Comparison of ENCODE assay signal across 9 cellular contexts in genomic region chrX:39869846-39870601, GRCh38.
DNase-seq lines count a peak whose midpoint lies in the region; ATAC-seq, FAIRE-seq and TF ChIP-seq lines count a peak whose summit lies in the region.
"Had no signal": no experiment of that assay in that cellular context is flagged by ENCODE, and none has a peak within 500 bp of the region (broad histone marks: within the 10 kb centered on the region; RNA-seq: fewer than 3 reads in every experiment).

No MANE protein-coding gene starts in this region.

- intact Hi-C loops in HCT116 (cut with micrococcal nuclease) (no loop called here), GM12878 (cut with micrococcal nuclease; ENCODE audit: unreplicated experiment) (no loop called here), left colon (cut with DNase I, micrococcal nuclease) (no loop called here)

- in situ Hi-C loops in GM12878 (cut with MboI) (no loop called here), G401 (cut with HindIII; ENCODE audit: low sequenced_read_pairs) (no loop called here)

- H3K27ac ChIP-seq in HCT116 (ENCODE audit: low read depth, low read length) (no peak overlapping the region), GM12878 (ENCODE audit: control insufficient read depth, insufficient read depth) (no peak overlapping the region)

- H3K36me3 Mint-ChIP-seq in endothelial cell (ENCODE audit: low read depth, unreplicated experiment), result no peaks in the 10 kb centered on the region

- POLR2A ChIA-PET in HCT116 (lab: Charles Lee) (no interaction called here), GM12878 (lab: Charles Lee) (no interaction called here)

- DNase-seq in HCT116 (ENCODE audit: low read depth, low spot score), result no peak
- DNase-seq in UCSD-AML1 (lab: John Stamatoyannopoulos, UW; ENCODE audit: unreplicated experiment), result peak; percentile 35
- no peak for DNase-seq in GM12878 (ENCODE audit: low read depth, low spot score)
- peak; percentile 42 to 63 for DNase-seq in stimulated activated CD4-positive, alpha-beta T cell treated with anti-CD3 and anti-CD28 coated beads, Interleukin-4, amount 100 ng/mL, for 48 hours (ENCODE audit: low read depth in 2 of 2)
- no peak for DNase-seq in RKO (ENCODE audit: low spot score)
- no peak for DNase-seq in G401 (ENCODE audit: low spot score)
- no peak for DNase-seq in endothelial cell (ENCODE audit: low spot score)
- DNase-seq in left colon, result no peak
- DNase-seq: NCI-H526 treated with DMSO at 0.1 percent for 48 hours had no signal

- H3K79me2 ChIP-seq in HCT116 (ENCODE audit: insufficient read depth, low read length) (no peaks in the 10 kb centered on the region), GM12878 (ENCODE audit: control insufficient read depth, insufficient read depth, low read length) (no peaks in the 10 kb centered on the region)

- no peak for TF ChIP-seq POLR2A in HCT116 (IDR thresholded peaks at IDR 0.05; ENCODE audit: borderline replicate concordance, extremely low read depth, insufficient read depth, insufficient read length)
- no peak for TF ChIP-seq POLR2A in GM12878 (IDR thresholded peaks at IDR 0.05; ENCODE audit: low read depth, low read length)

- ATAC-seq in HCT116 (peak; percentile 62), GM12878 (peak; percentile 48), left colon (no peak)

- H3K9ac ChIP-seq in HCT116 (ENCODE audit: low read length) (no peak overlapping the region), GM12878 (ENCODE audit: control insufficient read depth, insufficient read depth, low read length) (no peak overlapping the region)

- H3K9me2 ChIP-seq in HCT116 (ENCODE audit: insufficient read depth), result no peaks in the 10 kb centered on the region

- H3K4me3 ChIP-seq in HCT116 (replicated peaks in 1 of 2; ENCODE audit: low read depth in 1 of 2, low read length in 2 of 2) (no peak overlapping the region), GM12878 (no peak overlapping the region)

- no peak overlapping the region for H3K27ac Mint-ChIP-seq in endothelial cell (ENCODE audit: unreplicated experiment)

- H3K9me3 ChIP-seq in HCT116 (ENCODE audit: control insufficient read depth in 1 of 2, insufficient read depth in 1 of 2, low read depth in 1 of 2, low read length in 2 of 2) (no peaks in the 10 kb centered on the region), GM12878 (replicated peaks; ENCODE audit: control insufficient read depth, insufficient read depth, low read length) (no peaks in the 10 kb centered on the region; the same call in 2 of the 3 replicates)

- FAIRE-seq in GM12878 (lab: Jason Lieb, UNC), result no peak

- H3K9me3 Mint-ChIP-seq in endothelial cell (ENCODE audit: unreplicated experiment), result no peaks in the 10 kb centered on the region

- no peaks in the 10 kb centered on the region for H4K20me1 ChIP-seq in HCT116 (ENCODE audit: insufficient read depth)
- no peaks in the 10 kb centered on the region for H4K20me1 ChIP-seq in GM12878 (ENCODE audit: control insufficient read depth, insufficient read depth)

- H2AFZ ChIP-seq in HCT116 (ENCODE audit: low read depth, low read length, poor library complexity, severe bottlenecking), result no peak overlapping the region
- H2AFZ ChIP-seq in GM12878 (ENCODE audit: control insufficient read depth, low read depth, low read length), result no peak overlapping the region

- RAD21 ChIA-PET in HCT116 (lab: Charles Lee; ENCODE audit: low non-redundant PET in 1 of 2, low total read pairs in 2 of 2, uncharacterized antibody in 2 of 2, unreplicated experiment in 2 of 2) (no interaction called here), GM12878 (lab: Charles Lee; ENCODE audit: unreplicated experiment) (interaction anchor here (0.5 to 0.8 kb wide), 3 partner anchors 15 to 67 kb away, joined by 3 to 8 read pairs (median 4); no protein-coding TSS in a partner anchor)

- H3K36me3 ChIP-seq in HCT116 (ENCODE audit: control insufficient read depth in 1 of 2, insufficient read depth in 2 of 2, low read length in 2 of 2), result no peaks in the 10 kb centered on the region
- no peaks in the 10 kb centered on the region for H3K36me3 ChIP-seq in GM12878 (ENCODE audit: control insufficient read depth in 2 of 2, insufficient read depth in 2 of 2, low read length in 1 of 2)

- H3K27me3 ChIP-seq in HCT116 (ENCODE audit: insufficient read depth, low read length) (no peaks in the 10 kb centered on the region), GM12878 (replicated peaks in 1 of 2; ENCODE audit: control insufficient read depth in 2 of 2, insufficient read depth in 2 of 2, low read length in 1 of 2) (no peaks in the 10 kb centered on the region)

- H3K4me2 ChIP-seq in HCT116 (ENCODE audit: low read length), result peak overlapping the region; percentile 41; the same call in 1 of the 2 replicates
- no peak overlapping the region for H3K4me2 ChIP-seq in GM12878 (ENCODE audit: control insufficient read depth, insufficient read depth)

- TF ChIP-seq EP300 in GM12878 (IDR thresholded peaks at IDR 0.05; ENCODE audit: borderline replicate concordance in 1 of 2, control insufficient read depth in 1 of 2, low read depth in 2 of 2, low read length in 2 of 2), result no peak

- TF ChIP-seq CTCF in HCT116 (IDR thresholded peaks at IDR 0.05 in 2 of 3, conservative IDR thresholded peaks at IDR 0.05 in 1 of 3; ENCODE audit: borderline replicate concordance in 1 of 3, insufficient read depth in 1 of 3, low read depth in 2 of 3, low read length in 2 of 3), result no peak
- TF ChIP-seq CTCF in GM12878 (IDR thresholded peaks at IDR 0.05 in 2 of 3, conservative IDR thresholded peaks at IDR 0.05 in 1 of 3; ENCODE audit: control insufficient read depth in 2 of 3, extremely low read depth in 1 of 3, insufficient read depth in 1 of 3, low read depth in 3 of 3, low read length in 3 of 3), result no peak
- TF ChIP-seq CTCF in endothelial cell (IDR thresholded peaks at IDR 0.05; ENCODE audit: unreplicated experiment), result no peak

- BruUV-seq in HCT116 (replicated peaks; lab: Mats Ljungman, UMichigan), result no TSS peak
- BruUV-seq in GM12878 (replicated peaks; lab: Mats Ljungman, UMichigan), result no TSS peak

- H3K4me3 Mint-ChIP-seq in endothelial cell (ENCODE audit: unreplicated experiment), result no peak overlapping the region

- no peak for TF ChIP-seq RAD21 in HCT116 (IDR thresholded peaks at IDR 0.05; ENCODE audit: low read depth)
- no peak for TF ChIP-seq RAD21 in GM12878 (IDR thresholded peaks at IDR 0.05; ENCODE audit: insufficient read depth, low read depth, low read length)

- SMC1A ChIA-PET in GM12878 (lab: Charles Lee; ENCODE audit: uncharacterized antibody, unreplicated experiment), result interaction anchor here (1.4 kb wide), 1 partner anchor 54 kb away, joined by 4 read pairs; no protein-coding TSS in a partner anchor

- CTCF ChIA-PET in HCT116 (lab: Charles Lee), result no interaction called here
- CTCF ChIA-PET in GM12878 (lab: Yijun Ruan, JAX), result no interaction called here

- H3K4me1 Mint-ChIP-seq in endothelial cell (ENCODE audit: unreplicated experiment), result peaks cover 20% of the 10 kb centered on the region

- 21% methylated on average over 7 of the region's 7 CpGs for WGBS in GM12878 (ENCODE audit: insufficient coverage, insufficient replicate concordance, low lambda C conversion rate, missing lambda C conversion rate)

- peaks cover 8% of the 10 kb centered on the region for H3K27me3 Mint-ChIP-seq in endothelial cell (ENCODE audit: unreplicated experiment)

- peaks cover 0 to 12% of the 10 kb centered on the region in 2 experiments; a peak in 1 of 4 replicates for H3K4me1 ChIP-seq in HCT116 (ENCODE audit: control insufficient read depth in 1 of 2, insufficient read depth in 2 of 2, low read length in 2 of 2)
- peaks cover 24% of the 10 kb centered on the region for H3K4me1 ChIP-seq in GM12878 (ENCODE audit: control insufficient read depth, insufficient read depth, low read length)

TF ChIP-seq in HCT116, 20 proteins besides CTCF, POLR2A, EP300 and RAD21:
- TF ChIP-seq SP1 (IDR thresholded peaks at IDR 0.05; ENCODE audit: low read depth) (no peak), POLR2AphosphoS5 (IDR thresholded peaks at IDR 0.05; ENCODE audit: low read depth, low read length) (no peak), ELF1 (IDR thresholded peaks at IDR 0.05; ENCODE audit: borderline replicate concordance, low read depth) (no peak)

TF ChIP-seq in GM12878, 131 proteins besides CTCF, POLR2A, EP300 and RAD21 (continues in another document):
- TF ChIP-seq CREB1 (IDR thresholded peaks at IDR 0.05; ENCODE audit: low read depth) (peak; percentile 26; the same call in 1 of the 2 replicates), RUNX3 (IDR thresholded peaks at IDR 0.05; ENCODE audit: low read length) (peak; percentile 51), IKZF1 (conservative IDR thresholded peaks at IDR 0.05) (peak; percentile 37; the same call in 1 of the 2 replicates), EED (IDR thresholded peaks at IDR 0.05; ENCODE audit: low read depth) (peak; percentile 34; the same call in 1 of the 2 replicates), IKZF2 (IDR thresholded peaks at IDR 0.05) (peak in 1 of 2 experiments; percentile 42; a peak in 1 of 4 replicates), JUND (IDR thresholded peaks at IDR 0.05; ENCODE audit: low read depth, low read length) (no peak), ZNF622 (IDR thresholded peaks at IDR 0.05) (no peak), POU2F2 (IDR thresholded peaks at IDR 0.05; ENCODE audit: borderline replicate concordance, low read depth, low read length) (no peak), BHLHE40 (IDR thresholded peaks at IDR 0.05; ENCODE audit: borderline replicate concordance in 1 of 2, low read depth in 2 of 2, low read length in 1 of 2) (peak in 1 of 2 experiments; percentile 28; a peak in 1 of 4 replicates), SREBF1 (IDR thresholded peaks at IDR 0.05; ENCODE audit: low read length) (no peak)

Comparison
In these comparisons a context has a peak if more than half of its experiments do, and no peak if none do; other contexts are left out.
1. DNase-seq: peak in UCSD-AML1 (single experiment) and stimulated activated CD4-positive, alpha-beta T cell treated with anti-CD3 and anti-CD28 coated beads, Interleukin-4, amount 100 ng/mL, for 48 hours (2 of 2); none in HCT116 (single experiment), GM12878 (single experiment), RKO (single experiment), G401 (single experiment), endothelial cell (single experiment) and left colon (0 of 2).